In genomic region chr9:77743381-77743780, GRCh38 we compare ENCODE assay signal across 27 cellular contexts.
A peak's percentile ranks its signal among the peaks of the same experiment; 100 is the strongest.
DNase-seq lines count a peak whose midpoint lies in the region; ATAC-seq and TF ChIP-seq lines count a peak whose summit lies in the region.
"Had no signal": no experiment of that assay in that cellular context is flagged by ENCODE, and none has a peak within 500 bp of the region (broad histone marks: within the 10 kb centered on the region; RNA-seq: fewer than 3 reads in every experiment).

No MANE protein-coding gene starts in this region.

- POLR2A ChIA-PET in SK-N-SH (lab: Yijun Ruan, JAX) = no interaction called here

- H2AFZ ChIP-seq in SK-N-SH (ENCODE audit: low read depth) (no peak overlapping the region), fibroblast of lung (ENCODE audit: low read length) (no peak overlapping the region)

- H3K4me1 ChIP-seq in SK-N-SH (ENCODE audit: control insufficient read depth in 1 of 2, insufficient read depth in 2 of 2, low read depth in 1 of 2, low read length in 1 of 2) = peaks cover 23 to 36% of the 10 kb centered on the region in 2 experiments; a peak in 3 of 4 replicates
- H3K4me1 ChIP-seq in fibroblast of lung (ENCODE audit: control insufficient read depth, extremely low read depth, insufficient read depth, low read length) = peaks cover 5% of the 10 kb centered on the region
- peaks cover 17% of the 10 kb centered on the region for H3K4me1 ChIP-seq in rectal smooth muscle tissue (ENCODE audit: control insufficient read depth, insufficient read depth, low read length)
- H3K4me1 ChIP-seq: colonic mucosa had no signal

- H3K27ac ChIP-seq in SK-N-SH (ENCODE audit: low read depth in 2 of 2, low read length in 1 of 2) = peak overlapping the region in 1 of 2 experiments; percentile 45; a peak in 1 of 4 replicates
- H3K27ac ChIP-seq in fibroblast of lung (ENCODE audit: insufficient read depth, low read length) = no peak overlapping the region
- H3K27ac ChIP-seq in rectal smooth muscle tissue (ENCODE audit: low read depth, low read length) = peak overlapping the region; percentile 39
- H3K27ac ChIP-seq in caudate nucleus (ENCODE audit: low read depth, low read length) = no peak overlapping the region
- H3K27ac ChIP-seq: brain microvascular endothelial cell, colonic mucosa, thyroid gland had no signal

- H3K4me2 ChIP-seq in SK-N-SH (no peak overlapping the region), fibroblast of lung (ENCODE audit: extremely low read depth, insufficient read depth, low read length) (peak overlapping the region; percentile 37)

- peaks cover 3 to 14% of the 10 kb centered on the region in 2 experiments for H3K36me3 ChIP-seq in SK-N-SH (replicated peaks in 1 of 2; ENCODE audit: control insufficient read depth in 1 of 2, insufficient read depth in 2 of 2, low read length in 1 of 2)
- H3K36me3 ChIP-seq in fibroblast of lung (ENCODE audit: control insufficient read depth, insufficient read depth, low read length) = no peaks in the 10 kb centered on the region
- no peaks in the 10 kb centered on the region for H3K36me3 ChIP-seq in rectal smooth muscle tissue (ENCODE audit: control insufficient read depth, insufficient read depth, low read length)
- H3K36me3 ChIP-seq: brain microvascular endothelial cell, colonic mucosa, thyroid gland had no signal

- 67% methylated on average over 1 of the region's 1 CpG for WGBS in SK-N-SH (ENCODE audit: low lambda C conversion rate)

- H3K4me3 ChIP-seq in AG10803 (ENCODE audit: low read length) (no peak overlapping the region), SK-N-SH (ENCODE audit: low read depth in 2 of 2, low read length in 1 of 2) (no peak overlapping the region), fibroblast of lung (replicated peaks in 1 of 4; ENCODE audit: control extremely low read depth in 1 of 4, insufficient read depth in 1 of 4, low read depth in 3 of 4, low read length in 4 of 4) (no peak overlapping the region), rectal smooth muscle tissue (ENCODE audit: low read length) (no peak overlapping the region)
- H3K4me3 ChIP-seq: colonic mucosa, K562, thyroid gland had no signal

- no peaks in the 10 kb centered on the region for H3K9me2 ChIP-seq in SK-N-SH

- DNase-seq in AG10803 (ENCODE audit: low read depth) (peak; percentile 78), SK-N-SH (no peak), fibroblast of lung (ENCODE audit: low read depth in 2 of 2) (peak; percentile 64 to 83), ACHN (no peak), caudate nucleus (lab: John Stamatoyannopoulos, UW) (no peak)
- DNase-seq: activated CD4-positive, alpha-beta T cell treated with anti-CD3 and anti-CD28 coated beads, Interleukin-2, amount 10 ng/mL, durations not matched to agents 24 days and 14 days; activated gamma-delta T cell; activated naive CD8-positive, alpha-beta T cell treated with anti-CD3 and anti-CD28 coated beads, Interleukin-2, amount 50 U/mL, for 24 hours; activated T-cell treated with anti-CD3 and anti-CD28 coated beads, Interleukin-2, amount 50 U/mL, for 24 hours; brain microvascular endothelial cell; CD4-positive, CD25-positive, alpha-beta regulatory T cell; colonic mucosa; effector memory CD4-positive, alpha-beta T cell; erythroblast; islet precursor cell; left ventricle myocardium superior; naive B cell; NCI-H1105 treated with DMSO at 0.1 percent for 48 hours; NCI-H2029 treated with DMSO at 0.1 percent for 48 hours; NCI-H226; small intestine; stimulated activated CD8-positive, alpha-beta memory T cell treated with anti-CD3 and anti-CD28 coated beads, Interleukin-4, amount 100 ng/mL, for 48 hours; stimulated activated naive CD8-positive, alpha-beta T cell treated with anti-CD3 and anti-CD28 coated beads, Interleukin-15, amount 100 ng/mL, for 72 hours; thyroid gland had no signal

- H3F3A ChIP-seq in SK-N-SH (replicated peaks; ENCODE audit: insufficient read depth) = no peaks in the 10 kb centered on the region

- no peak for TF ChIP-seq RAD21 in SK-N-SH (IDR thresholded peaks at IDR 0.05; ENCODE audit: low read length)

- ATAC-seq in HG02852 (IDR thresholded peaks at IDR 0.05; ENCODE audit: unreplicated experiment) = no peak
- ATAC-seq: activated naive CD8-positive, alpha-beta T cell treated with anti-CD3 and anti-CD28 coated beads, Interleukin-2, amount 50 U/mL, for 24 hours; K562; left ventricle myocardium superior; stimulated activated naive CD8-positive, alpha-beta T cell treated with anti-CD3 and anti-CD28 coated beads, Interleukin-15, amount 100 ng/mL, for 72 hours had no signal

- H3K27me3 ChIP-seq in SK-N-SH (ENCODE audit: insufficient read depth) = no peaks in the 10 kb centered on the region
- no peaks in the 10 kb centered on the region for H3K27me3 ChIP-seq in fibroblast of lung (ENCODE audit: control insufficient read depth, insufficient read depth, low read length)
- H3K27me3 ChIP-seq in rectal smooth muscle tissue (ENCODE audit: control insufficient read depth, insufficient read depth, low read length) = no peaks in the 10 kb centered on the region
- H3K27me3 ChIP-seq: brain microvascular endothelial cell, colonic mucosa, thyroid gland had no signal

- no peak for TF ChIP-seq EP300 in SK-N-SH (IDR thresholded peaks at IDR 0.05; ENCODE audit: borderline replicate concordance in 1 of 2, low read depth in 1 of 2, low read length in 1 of 2)

- H3K79me2 ChIP-seq in SK-N-SH (ENCODE audit: insufficient read depth) (peaks cover 21% of the 10 kb centered on the region; the same call in 1 of the 2 replicates), fibroblast of lung (ENCODE audit: control insufficient read depth, insufficient read depth, low read length) (no peaks in the 10 kb centered on the region)

- H3K9ac ChIP-seq in SK-N-SH = no peak overlapping the region
- no peak overlapping the region for H3K9ac ChIP-seq in fibroblast of lung (ENCODE audit: insufficient read depth, low read length)
- no peak overlapping the region for H3K9ac ChIP-seq in rectal smooth muscle tissue (ENCODE audit: low read length)

- H3K9me3 ChIP-seq in SK-N-SH (no peaks in the 10 kb centered on the region), fibroblast of lung (ENCODE audit: control insufficient read depth, insufficient read depth, low read depth, low read length) (no peaks in the 10 kb centered on the region)
- H3K9me3 ChIP-seq: colonic mucosa, thyroid gland had no signal

- CTCF ChIA-PET in SK-N-SH (lab: Yijun Ruan, JAX) = interaction anchor here (1.1 to 1.5 kb wide), 4 partner anchors 8 to 286 kb away, joined by 3 to 5 read pairs (median 4); no protein-coding TSS in a partner anchor

- TF ChIP-seq CTCF in AG10803 (conservative IDR thresholded peaks at IDR 0.05; ENCODE audit: low read length) = peak; percentile 21; the same call in 1 of the 2 replicates
- TF ChIP-seq CTCF in SK-N-SH (IDR thresholded peaks at IDR 0.05) = no peak
- TF ChIP-seq CTCF in fibroblast of lung (conservative IDR thresholded peaks at IDR 0.05 in 1 of 2, IDR thresholded peaks at IDR 0.05 in 1 of 2; ENCODE audit: low read depth in 1 of 2, low read length in 2 of 2) = no peak

- H4K20me1 ChIP-seq in SK-N-SH (ENCODE audit: insufficient read depth) = no peaks in the 10 kb centered on the region
- H4K20me1 ChIP-seq in fibroblast of lung (ENCODE audit: control insufficient read depth, extremely low read depth, insufficient read depth, low read length) = no peaks in the 10 kb centered on the region

- in situ Hi-C loops in ACHN (cut with HindIII; ENCODE audit: low pct_ligation_motif_present, low pct_unique_long_range_greater_than_20kb, low sequenced_read_pairs) = no loop called here

TF ChIP-seq in SK-N-SH, 30 proteins besides CTCF, POLR2A, EP300 and RAD21:
- no peak for TF ChIP-seq FOXM1 (IDR thresholded peaks at IDR 0.05; ENCODE audit: low read depth)
- TF ChIP-seq USF2 (IDR thresholded peaks at IDR 0.05; ENCODE audit: borderline replicate concordance, low read depth, low read length) = no peak
- 0 out of 2 replicates have a peak, but pooled peaks have one; percentile 11 for TF ChIP-seq TCF12 (IDR thresholded peaks at IDR 0.05)

Comparison
In these comparisons a context has a peak if more than half of its experiments do, and no peak if none do; other contexts are left out.
1. DNase-seq: peak in AG10803 (single experiment) and fibroblast of lung (2 of 2); none in SK-N-SH (single experiment), ACHN (single experiment) and caudate nucleus (0 of 61).